ENCODE assay signal across 1 cellular context in genomic region chr6:82205793-82206425, GRCh38.
A peak's percentile ranks its signal among the peaks of the same experiment; 100 is the strongest.
TF ChIP-seq lines count a peak whose summit lies in the region.

No MANE protein-coding gene starts in this region.

TF ChIP-seq in K562, 482 proteins besides CTCF, POLR2A, EP300 and RAD21 (continued from another document and continues in another):
- TF ChIP-seq RERE (CRISPR knock-in tag; IDR thresholded peaks at IDR 0.05; ENCODE audit: borderline replicate concordance) (no peak), ZNF318 (IDR thresholded peaks at IDR 0.05; ENCODE audit: borderline replicate concordance in 1 of 2, low read depth in 1 of 2) (no peak), GABPA (tag; conservative IDR thresholded peaks at IDR 0.05; ENCODE audit: low read depth) (no peak), FOXP4 (CRISPR knock-in tag; IDR thresholded peaks at IDR 0.05; ENCODE audit: borderline replicate concordance) (no peak), RNF2 (IDR thresholded peaks at IDR 0.05) (peak; percentile 60; the same call in 1 of the 2 replicates), TRIM25 (IDR thresholded peaks at IDR 0.05; ENCODE audit: borderline replicate concordance) (no peak), ZNF282 (CRISPR knock-in tag; IDR thresholded peaks at IDR 0.05) (no peak), LARP7 (IDR thresholded peaks at IDR 0.05) (no peak), CREB5 (CRISPR knock-in tag; IDR thresholded peaks at IDR 0.05) (no peak), ZFP91 (CRISPR knock-in tag; IDR thresholded peaks at IDR 0.05) (no peak), BRD4 (IDR thresholded peaks at IDR 0.05) (no peak), THAP7 (CRISPR knock-in tag; IDR thresholded peaks at IDR 0.05) (no peak), NFXL1 (CRISPR knock-in tag; IDR thresholded peaks at IDR 0.05) (no peak), ZSCAN29 (IDR thresholded peaks at IDR 0.05) (no peak), VEZF1 (CRISPR knock-in tag; IDR thresholded peaks at IDR 0.05) (no peak; the same call in 1 of the 2 replicates), HMBOX1 (IDR thresholded peaks at IDR 0.05) (peak; percentile 48; the same call in 1 of the 2 replicates), EHMT2 (IDR thresholded peaks at IDR 0.05) (no peak; the same call in 1 of the 2 replicates), NCOA2 (IDR thresholded peaks at IDR 0.05; ENCODE audit: partially characterized antibody in 2 of 2) (peak; percentile 75 to 79), HOXB6 (CRISPR knock-in tag; IDR thresholded peaks at IDR 0.05; ENCODE audit: borderline replicate concordance) (no peak), POLR2G (IDR thresholded peaks at IDR 0.05; ENCODE audit: low read depth, low read length) (no peak), ZNF121 (CRISPR knock-in tag; conservative IDR thresholded peaks at IDR 0.05) (no peak), HES1 (IDR thresholded peaks at IDR 0.05; ENCODE audit: low read depth) (peak; percentile 23; the same call in 1 of the 2 replicates), MYNN (IDR thresholded peaks at IDR 0.05) (no peak), MYNN (CRISPR knock-in tag; IDR thresholded peaks at IDR 0.05) (no peak), SP1 (CRISPR knock-in tag; IDR thresholded peaks at IDR 0.05) (no peak), DPF2 (IDR thresholded peaks at IDR 0.05) (peak; percentile 93), POLR3G (IDR thresholded peaks at IDR 0.05; ENCODE audit: extremely low read depth, insufficient read length, insufficient replicate concordance) (no peak), CC2D1A (IDR thresholded peaks at IDR 0.05) (peak; percentile 40; the same call in 1 of the 2 replicates), MYBL2 (IDR thresholded peaks at IDR 0.05; ENCODE audit: low read depth) (no peak), MYBL2 (CRISPR knock-in tag; IDR thresholded peaks at IDR 0.05; ENCODE audit: borderline replicate concordance) (no peak), E2F3 (CRISPR knock-in tag; IDR thresholded peaks at IDR 0.05) (no peak)
